In the genomic region with DNA sequence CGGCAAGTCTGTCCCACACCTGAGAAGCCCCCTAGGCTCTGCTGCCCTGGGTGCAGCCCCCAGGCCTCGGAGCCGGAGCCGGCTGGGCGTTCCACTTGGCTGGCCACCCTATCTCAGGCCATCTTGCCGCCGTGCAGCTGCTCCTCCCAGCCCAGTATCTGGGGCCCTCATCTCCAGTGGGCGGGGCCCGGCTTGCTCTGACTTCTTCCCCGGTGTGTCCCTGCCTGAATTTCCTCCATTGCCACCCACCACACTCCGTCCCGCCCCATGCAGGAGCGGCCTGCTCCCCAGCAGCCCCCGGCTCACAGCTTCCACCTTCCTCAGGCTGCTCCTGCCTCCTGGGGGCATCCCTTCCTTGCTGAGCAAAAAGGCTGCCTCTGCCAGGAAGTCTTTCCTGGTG, we compare ENCODE assay signal across 28 cellular contexts. TPM values are rescaled to one million over a fixed set of nuclear protein-coding genes. Genes with fewer than 3 reads are reported as not detected.
"Had no signal": no experiment of that assay in that cellular context is flagged by ENCODE, and none has a peak within 500 bp of the region (broad histone marks: within the 10 kb centered on the region; RNA-seq: fewer than 3 reads in every experiment).

No MANE protein-coding gene starts in this region.

- H3K36me3 ChIP-seq: breast epithelium, heart left ventricle, left ventricle myocardium inferior, prostate gland, thoracic aorta, uterus had no signal

- DNase-seq: activated B cell treated with CpG ODN at 0.5 μM for 24 hours; activated CD4-positive, alpha-beta T cell treated with anti-CD3 and anti-CD28 coated beads for 36 hours; activated CD8-positive, alpha-beta memory T cell treated with anti-CD3 and anti-CD28 coated beads, Interleukin-2, amount 10 ng/mL, durations not matched to agents 7 days and 5 days; activated CD8-positive, alpha-beta T cell treated with anti-CD3 and anti-CD28 coated beads, Interleukin-2, amount 10 ng/mL, durations not matched to agents 7 days and 5 days; activated naive CD4-positive, alpha-beta T cell; activated T-cell treated with anti-CD3 and anti-CD28 coated beads, Interleukin-2, amount 50 U/mL, for 72 hours; central memory CD4-positive, alpha-beta T cell; foreskin fibroblast; heart left ventricle; kidney glomerular epithelial cell; left ventricle myocardium inferior; mesendoderm; natural killer cell; retina; stimulated activated CD4-positive, alpha-beta T cell treated with anti-CD3 and anti-CD28 coated beads, Interleukin-12 subunit alpha, Interleukin-12 subunit beta, amount 100 ng/mL, for 4 hours; stimulated activated CD4-positive, alpha-beta T cell treated with anti-CD3 and anti-CD28 coated beads, Interleukin-4, amount 100 ng/mL, for 24 hours; trophoblast cell; uterus had no signal

- H3K9me3 ChIP-seq: breast epithelium, heart left ventricle, left ventricle myocardium inferior, prostate gland, thoracic aorta, uterus had no signal

- H3K4me1 ChIP-seq: left ventricle myocardium inferior, uterus had no signal

- H3K27me3 ChIP-seq: uterus had no signal

- H3K4me3 ChIP-seq: breast epithelium, heart left ventricle, left ventricle myocardium inferior, lung, prostate gland, skin epidermis, thoracic aorta, uterus had no signal

- H3K27ac ChIP-seq: breast epithelium, heart left ventricle, left ventricle myocardium inferior, prostate gland, skin epidermis, thoracic aorta, uterus had no signal

RNA-seq across cellular contexts. Expression of gene WNT7B, which starts 46.6 kb away (rescaled TPM):
- total RNA-seq: activated B cell treated with CpG ODN at 0.5 μM for 24 hours; activated CD4-positive, alpha-beta T cell treated with anti-CD3 and anti-CD28 coated beads for 36 hours; activated CD8-positive, alpha-beta memory T cell treated with anti-CD3 and anti-CD28 coated beads, Interleukin-2, amount 10 ng/mL, durations not matched to agents 7 days and 5 days; activated CD8-positive, alpha-beta T cell treated with anti-CD3 and anti-CD28 coated beads, Interleukin-2, amount 10 ng/mL, durations not matched to agents 7 days and 5 days; activated T-cell treated with anti-CD3 and anti-CD28 coated beads, Interleukin-2, amount 50 U/mL, for 72 hours; endothelial cell of umbilical vein; left ventricle myocardium inferior; mononuclear cell; natural killer cell; osteoblast; sciatic nerve; subcutaneous adipose tissue; thoracic aorta had no signal
